8 cellular contexts compared by ENCODE assay signal in the genomic region with DNA sequence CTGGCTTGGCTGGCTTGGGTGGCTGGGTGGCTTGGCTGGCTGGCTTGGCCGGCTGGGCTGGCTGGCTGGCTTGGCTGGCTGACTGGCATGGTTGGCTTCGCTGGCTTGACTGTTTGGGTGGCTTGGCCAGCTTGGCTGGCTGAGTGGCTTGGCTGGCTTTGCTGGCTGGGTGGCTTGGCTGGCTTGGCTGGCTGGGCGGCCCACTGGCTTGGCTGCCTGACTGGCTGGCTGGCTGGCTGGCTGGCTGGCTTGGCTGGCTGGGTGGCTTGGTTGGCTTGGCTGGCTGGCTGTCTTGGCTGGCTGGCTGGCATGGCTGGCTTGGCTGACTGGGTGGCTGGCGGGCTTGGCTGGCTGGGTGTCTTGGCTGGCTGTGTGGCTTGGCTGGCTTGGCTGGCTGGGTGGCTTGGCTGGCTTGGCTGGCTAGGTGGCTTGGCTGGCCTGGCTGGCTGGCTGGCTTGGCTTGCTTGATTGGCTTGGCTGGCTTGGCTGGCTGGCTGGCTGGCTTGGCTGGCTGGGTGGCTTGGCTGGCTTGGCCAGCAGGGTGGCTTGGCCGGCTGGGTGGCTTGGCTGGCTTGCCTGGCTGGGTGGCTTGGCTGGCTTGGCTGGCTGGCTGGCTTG.
DNase-seq lines count a peak whose midpoint lies in the region; ATAC-seq and TF ChIP-seq lines count a peak whose summit lies in the region.
"Not testable (repeated sequence)": the region's sequence is repeated elsewhere in the genome, so short reads cannot be mapped to it uniquely, and the experiment has no call there.

No MANE protein-coding gene starts in this region.

- in situ Hi-C loops in gastrocnemius medialis (cut with MboI; ENCODE audit: low sequenced_read_pairs in 4 of 4): not testable (repeated sequence)

- H3K36me3 Mint-ChIP-seq in Caco-2 (ENCODE audit: insufficient read depth, unreplicated experiment); activated CD4-positive, alpha-beta T cell treated with anti-CD3 and anti-CD28 coated beads, Interleukin-2, amount 10 ng/mL, durations not matched to agents 24 days and 14 days (ENCODE audit: low read depth); activated T-helper 2 cell treated with anti-CD3 and anti-CD28 coated beads, Interferon-gamma antibody, Interleukin-2, Interleukin-4, amounts not matched to agents 10 μg/mL and 5 μg/mL and 100 μg/mL, durations not matched to agents 14 hours and 24 hours and 36 hours (ENCODE audit: low read depth): not testable (repeated sequence)

- BruUV-seq in Caco-2 (replicated peaks; lab: Mats Ljungman, UMichigan): not testable (repeated sequence)

- not testable (repeated sequence) for H3K4me1 Mint-ChIP-seq in Caco-2 (ENCODE audit: low read depth, unreplicated experiment); activated CD4-positive, alpha-beta T cell treated with anti-CD3 and anti-CD28 coated beads, Interleukin-2, amount 10 ng/mL, durations not matched to agents 24 days and 14 days; activated T-helper 2 cell treated with anti-CD3 and anti-CD28 coated beads, Interferon-gamma antibody, Interleukin-2, Interleukin-4, amounts not matched to agents 10 μg/mL and 5 μg/mL and 100 μg/mL, durations not matched to agents 14 hours and 24 hours and 36 hours (ENCODE audit: low read depth)

- not testable (repeated sequence) for H3K9me3 Mint-ChIP-seq in Caco-2 (ENCODE audit: unreplicated experiment); activated CD4-positive, alpha-beta T cell treated with anti-CD3 and anti-CD28 coated beads, Interleukin-2, amount 10 ng/mL, durations not matched to agents 24 days and 14 days; activated T-helper 2 cell treated with anti-CD3 and anti-CD28 coated beads, Interferon-gamma antibody, Interleukin-2, Interleukin-4, amounts not matched to agents 10 μg/mL and 5 μg/mL and 100 μg/mL, durations not matched to agents 14 hours and 24 hours and 36 hours

- H3K9me3 ChIP-seq in Caco-2, heart right ventricle, mucosa of descending colon, gastrocnemius medialis, upper lobe of left lung: not testable (repeated sequence)

- ATAC-seq in heart right ventricle: peak in 4 of 8 donors; percentile 25 to 59 (median 37)
- ATAC-seq in mucosa of descending colon: peak; percentile 34
- ATAC-seq in gastrocnemius medialis: peak in 1 of 2 donors; percentile 24
- peak; percentile 70 to 77 for ATAC-seq in upper lobe of left lung (ENCODE audit: low FRiP score in 2 of 2)

- not testable (repeated sequence) for H3K27me3 Mint-ChIP-seq in Caco-2 (ENCODE audit: insufficient read depth, unreplicated experiment); activated CD4-positive, alpha-beta T cell treated with anti-CD3 and anti-CD28 coated beads, Interleukin-2, amount 10 ng/mL, durations not matched to agents 24 days and 14 days; activated T-helper 2 cell treated with anti-CD3 and anti-CD28 coated beads, Interferon-gamma antibody, Interleukin-2, Interleukin-4, amounts not matched to agents 10 μg/mL and 5 μg/mL and 100 μg/mL, durations not matched to agents 14 hours and 24 hours and 36 hours (ENCODE audit: low read depth)

- H3K27ac ChIP-seq in heart right ventricle, gastrocnemius medialis, upper lobe of left lung: not testable (repeated sequence)

- TF ChIP-seq EP300 in upper lobe of left lung (IDR thresholded peaks at IDR 0.05): not testable (repeated sequence)

- H3K4me3 Mint-ChIP-seq in Caco-2 (ENCODE audit: unreplicated experiment); activated CD4-positive, alpha-beta T cell treated with anti-CD3 and anti-CD28 coated beads, Interleukin-2, amount 10 ng/mL, durations not matched to agents 24 days and 14 days; activated T-helper 2 cell treated with anti-CD3 and anti-CD28 coated beads, Interferon-gamma antibody, Interleukin-2, Interleukin-4, amounts not matched to agents 10 μg/mL and 5 μg/mL and 100 μg/mL, durations not matched to agents 14 hours and 24 hours and 36 hours (ENCODE audit: low read depth): not testable (repeated sequence)

- not testable (repeated sequence) for H3K27ac Mint-ChIP-seq in Caco-2 (ENCODE audit: unreplicated experiment); activated CD4-positive, alpha-beta T cell treated with anti-CD3 and anti-CD28 coated beads, Interleukin-2, amount 10 ng/mL, durations not matched to agents 24 days and 14 days; activated T-helper 2 cell treated with anti-CD3 and anti-CD28 coated beads, Interferon-gamma antibody, Interleukin-2, Interleukin-4, amounts not matched to agents 10 μg/mL and 5 μg/mL and 100 μg/mL, durations not matched to agents 14 hours and 24 hours and 36 hours

- not testable (repeated sequence) for H3K36me3 ChIP-seq in Caco-2 (ENCODE audit: control insufficient read depth, insufficient read depth, low read length); heart right ventricle; mucosa of descending colon (ENCODE audit: low read depth); gastrocnemius medialis; upper lobe of left lung

- peak; percentile 54 to 84 for DNase-seq in Caco-2
- peak; percentile 73 for DNase-seq in activated CD4-positive, alpha-beta T cell treated with anti-CD3 and anti-CD28 coated beads, Interleukin-2, amount 10 ng/mL, durations not matched to agents 24 days and 14 days
- DNase-seq in activated T-helper 2 cell treated with anti-CD3 and anti-CD28 coated beads, Interferon-gamma antibody, Interleukin-2, Interleukin-4, amounts not matched to agents 10 μg/mL and 5 μg/mL and 100 μg/mL, durations not matched to agents 14 hours and 24 hours and 36 hours (ENCODE audit: low spot score): peak; percentile 45
- peak; percentile 7 for DNase-seq in central memory CD4-positive, alpha-beta T cell
- DNase-seq in heart right ventricle: peak; percentile 41 to 47
- DNase-seq in mucosa of descending colon: peak in 2 of 3 donors; percentile 50 to 87
- peak; percentile 14 to 63 for DNase-seq in gastrocnemius medialis
- DNase-seq in upper lobe of left lung: peak; percentile 29 to 97

- not testable (repeated sequence) for H3K4me3 ChIP-seq in Caco-2 (ENCODE audit: low read depth, low read length); heart right ventricle; mucosa of descending colon; gastrocnemius medialis; upper lobe of left lung

- intact Hi-C loops in Caco-2 (cut with micrococcal nuclease; ENCODE audit: unreplicated experiment); activated CD4-positive, alpha-beta T cell treated with anti-CD3 and anti-CD28 coated beads, Interleukin-2, amount 10 ng/mL, durations not matched to agents 24 days and 14 days (cut with micrococcal nuclease); activated T-helper 2 cell treated with anti-CD3 and anti-CD28 coated beads, Interferon-gamma antibody, Interleukin-2, Interleukin-4, amounts not matched to agents 10 μg/mL and 5 μg/mL and 100 μg/mL, durations not matched to agents 14 hours and 24 hours and 36 hours (cut with micrococcal nuclease); heart right ventricle (cut with DNase I); mucosa of descending colon (cut with DNase I, micrococcal nuclease); gastrocnemius medialis (cut with DNase I; ENCODE audit: low total_unique reads): not testable (repeated sequence)

- not testable (repeated sequence) for H3K4me1 ChIP-seq in Caco-2; heart right ventricle; mucosa of descending colon (ENCODE audit: low read depth); gastrocnemius medialis; upper lobe of left lung

- not testable (repeated sequence) for TF ChIP-seq CTCF in Caco-2 (IDR thresholded peaks at IDR 0.05; ENCODE audit: insufficient read depth in 1 of 2, low read depth in 1 of 2, low read length in 1 of 2, severe bottlenecking in 1 of 2, unreplicated experiment in 1 of 2); heart right ventricle (IDR thresholded peaks at IDR 0.05); mucosa of descending colon (IDR thresholded peaks at IDR 0.05); gastrocnemius medialis (IDR thresholded peaks at IDR 0.05 in 4 of 5, conservative IDR thresholded peaks at IDR 0.05 in 1 of 5); upper lobe of left lung (IDR thresholded peaks at IDR 0.05)

- WGBS in heart right ventricle, 2 donors: 40 to 55% methylated on average over 4 of the region's 5 CpGs
- 61 to 63% methylated on average over 3 of the region's 5 CpGs for WGBS in upper lobe of left lung, 2 donors

- POLR2A ChIA-PET in Caco-2 (lab: Charles Lee): not testable (repeated sequence)

- not testable (repeated sequence) for TF ChIP-seq POLR2A in gastrocnemius medialis (IDR thresholded peaks at IDR 0.05); upper lobe of left lung (IDR thresholded peaks at IDR 0.05)

- not testable (repeated sequence) for H3K27me3 ChIP-seq in Caco-2 (replicated peaks; ENCODE audit: control insufficient read depth, insufficient read depth, low read length); heart right ventricle; gastrocnemius medialis; upper lobe of left lung

- CTCF ChIA-PET in Caco-2 (lab: Charles Lee): not testable (repeated sequence)

Comparison
In these comparisons a context has a peak if more than half of its experiments do, and no peak if none do; other contexts are left out.
1. DNase-seq: peak in every context shown above with its lines; median percentile 73 in activated CD4-positive, alpha-beta T cell treated with anti-CD3 and anti-CD28 coated beads, Interleukin-2, amount 10 ng/mL, durations not matched to agents 24 days and 14 days; 69 in Caco-2; 68 in mucosa of descending colon; 63 in upper lobe of left lung; 45 in activated T-helper 2 cell treated with anti-CD3 and anti-CD28 coated beads, Interferon-gamma antibody, Interleukin-2, Interleukin-4, amounts not matched to agents 10 μg/mL and 5 μg/mL and 100 μg/mL, durations not matched to agents 14 hours and 24 hours and 36 hours; 44 in heart right ventricle; 38 in gastrocnemius medialis; 7 in central memory CD4-positive, alpha-beta T cell.